ENCODE assay signal across 8 cellular contexts in the genomic region with DNA sequence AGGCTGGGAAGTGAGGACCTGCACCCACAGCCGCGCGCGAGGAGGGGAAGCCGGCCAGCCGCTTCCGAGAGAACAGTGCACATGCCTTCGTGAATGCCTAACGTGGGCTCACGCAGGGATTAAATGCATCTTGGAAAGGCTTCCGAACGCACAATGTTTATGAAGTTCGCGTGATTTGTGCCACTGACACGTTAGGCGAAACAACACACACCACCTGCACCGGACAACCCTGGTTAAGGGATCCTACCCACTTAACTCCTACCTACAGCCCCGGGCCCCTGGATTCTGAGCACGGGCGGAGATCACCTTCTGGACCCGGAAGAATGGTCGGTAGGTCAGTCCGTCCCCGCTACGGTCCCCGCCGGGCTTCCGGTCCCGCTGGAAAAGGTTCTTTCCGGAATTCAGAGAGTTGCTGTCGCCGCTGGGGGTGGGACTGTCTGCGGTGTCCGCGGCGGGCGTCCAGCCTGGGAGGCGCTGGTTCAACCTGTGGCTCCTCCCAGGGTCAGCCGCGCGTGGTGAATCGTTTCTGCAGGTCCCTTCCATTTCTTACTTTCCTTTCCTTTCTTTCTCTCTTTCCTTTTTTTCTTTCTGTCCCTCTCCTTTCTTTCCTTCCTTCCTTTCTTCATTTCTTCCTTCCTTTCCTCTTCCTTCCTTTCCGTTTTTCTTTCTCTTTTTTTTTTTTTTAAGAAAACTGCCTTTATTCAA. TPM values are rescaled to one million over a fixed set of nuclear protein-coding genes. Genes with fewer than 3 reads are reported as not detected.
DNase-seq lines count a peak whose midpoint lies in the region; ATAC-seq and TF ChIP-seq lines count a peak whose summit lies in the region.

Gene MTIF2, minus strand, starts transcription at position 325 of the 705 bp plus-strand sequence. CDS start 5,373 bp downstream, outside the sequence.

- peaks cover 13% of the 10 kb centered on the region for H3K4me1 ChIP-seq in adipocyte (ENCODE audit: control insufficient read depth, insufficient read depth, low read length)

- ATAC-seq in HG02798 (IDR thresholded peaks at IDR 0.05; ENCODE audit: poor library complexity, unreplicated experiment): peak; percentile 97

- no peaks in the 10 kb centered on the region for H3K27me3 Mint-ChIP-seq in type B pancreatic cell

- H3K4me1 Mint-ChIP-seq in type B pancreatic cell (ENCODE audit: unreplicated experiment): peaks cover 5% of the 10 kb centered on the region

- H3K4me3 Mint-ChIP-seq in type B pancreatic cell: peak within 1 kb of the TSS; percentile 97

- TF ChIP-seq CTCF in GM12875 (IDR thresholded peaks at IDR 0.05; ENCODE audit: borderline replicate concordance, insufficient read depth, low read depth, low read length) (no peak), type B pancreatic cell (conservative IDR thresholded peaks at IDR 0.05) (peak; percentile 36)

- H3K27me3 ChIP-seq in adipocyte (replicated peaks; ENCODE audit: control insufficient read depth, insufficient read depth, low read length): no peaks in the 10 kb centered on the region

- peaks cover 19% of the 10 kb centered on the region for H3K36me3 ChIP-seq in adipocyte (ENCODE audit: control insufficient read depth, insufficient read depth, low read length, severe bottlenecking)

- intact Hi-C loops in cardiac septum (cut with DNase I): loop anchor here (1.0 to 2.0 kb wide), 3 partner anchors 13 to 150 kb away; partner anchors contain the start of genes CCDC88A, CLHC1 and RPS27A

- H3K27ac Mint-ChIP-seq in type B pancreatic cell: peak within 1 kb of the TSS; percentile 89

- H3K9me3 ChIP-seq in adipocyte (ENCODE audit: control insufficient read depth, low read length): no peaks in the 10 kb centered on the region

- peak within 1 kb of the TSS; percentile 67 for H3K4me3 ChIP-seq in GM12875 (ENCODE audit: low read depth, low read length)
- peak within 1 kb of the TSS; percentile 100 for H3K4me3 ChIP-seq in adipocyte (ENCODE audit: low read length)

- H3K9me3 Mint-ChIP-seq in type B pancreatic cell: no peaks in the 10 kb centered on the region

- DNase-seq in NCI-H1436 (lab: John Stamatoyannopoulos, UW) (peak; percentile 86), T follicular helper cell (ENCODE audit: low read depth) (peak; percentile 70), adipocyte (ENCODE audit: low read depth) (peak; percentile 97), cardiac septum (ENCODE audit: low spot score) (peak; percentile 97), pons (ENCODE audit: low spot score) (peak; percentile 86), type B pancreatic cell (ENCODE audit: extremely low spot score, unreplicated experiment) (peak; percentile 95)

- H3K9ac ChIP-seq in adipocyte (ENCODE audit: low read length): peak within 1 kb of the TSS; percentile 99

- H3K36me3 Mint-ChIP-seq in type B pancreatic cell: peaks cover 6% of the 10 kb centered on the region

RNA-seq across cellular contexts. Expression of gene MTIF2, which starts in this region (rescaled TPM):
- 40.8 TPM for total RNA-seq in cardiac septum
- total RNA-seq in type B pancreatic cell (ENCODE audit: low replicate concordance): 32.5 and 33.2 TPM in 2 replicates

Comparison
In these comparisons a context has a peak if more than half of its experiments do, and no peak if none do; other contexts are left out.
1. Peak in every context shown above with its lines: DNase-seq, ATAC-seq and H3K4me3 ChIP-seq.